30 cellular contexts compared by ENCODE assay signal in the genomic region with DNA sequence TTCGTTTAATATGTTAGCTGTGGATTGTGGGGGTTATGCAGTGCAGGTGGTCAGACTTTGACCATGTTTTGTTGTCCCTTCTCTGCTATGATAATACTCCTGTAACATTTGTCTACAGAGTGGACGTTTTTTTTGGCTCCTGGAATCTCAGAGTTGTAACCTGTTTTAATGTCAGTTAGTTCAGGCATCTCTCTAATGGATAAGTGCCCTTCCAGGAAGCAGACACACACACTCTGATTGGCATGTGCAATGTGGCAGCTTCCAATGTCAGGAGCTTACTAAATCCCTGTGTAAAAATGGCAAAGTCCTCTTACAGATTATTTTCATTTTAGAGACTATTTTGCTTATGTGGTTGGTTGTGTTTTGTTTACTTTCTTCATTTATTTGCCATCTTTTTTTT.
"Had no signal": no experiment of that assay in that cellular context is flagged by ENCODE, and none has a peak within 500 bp of the region (broad histone marks: within the 10 kb centered on the region; RNA-seq: fewer than 3 reads in every experiment).

No MANE protein-coding gene starts in this region.

- H3K79me2 ChIP-seq: parathyroid adenoma had no signal

- H3K9me3 Mint-ChIP-seq: nephron, neural progenitor cell had no signal

- H3K36me3 Mint-ChIP-seq: naive thymus-derived CD8-positive, alpha-beta T cell; neural progenitor cell; stimulated activated naive B cell treated with anti-CD40 and anti-IgM and Interleukin-4, amounts not matched to agents 10 μg/mL and 1 μg/mL and 100 μg/mL, for 72 hours had no signal

- H3K9ac ChIP-seq: neural progenitor cell, parathyroid adenoma had no signal

- H3K4me3 ChIP-seq: neural progenitor cell, ovary, psoas muscle, skin epidermis, smooth muscle cell, spleen, stomach, thoracic aorta, thyroid gland, tibial nerve, upper lobe of left lung, vagina had no signal

- FAIRE-seq: urothelium cell line had no signal

- H3K9me3 ChIP-seq: ovary, psoas muscle, spleen, stomach, thoracic aorta, thyroid gland, tibial nerve, upper lobe of left lung, vagina had no signal

- H3K27ac Mint-ChIP-seq: naive thymus-derived CD8-positive, alpha-beta T cell; nephron; neural progenitor cell; progenitor cell of endocrine pancreas; stimulated activated naive B cell treated with anti-CD40 and anti-IgM and Interleukin-4, amounts not matched to agents 10 μg/mL and 1 μg/mL and 100 μg/mL, for 72 hours; stimulated activated naive CD8-positive, alpha-beta T cell treated with anti-CD3 and anti-CD28 coated beads, Interleukin-15, Interleukin-2, amounts not matched to agents 100 ng/mL and 50 ng/mL, for 24 hours had no signal

- H2AFZ ChIP-seq: neural progenitor cell, parathyroid adenoma had no signal

- H3K36me3 ChIP-seq: neural progenitor cell, ovary, spleen, stomach, thoracic aorta, thyroid gland, tibial nerve, upper lobe of left lung, vagina had no signal

- H3K4me1 Mint-ChIP-seq: naive thymus-derived CD8-positive, alpha-beta T cell; nephron; neural progenitor cell; stimulated activated naive B cell treated with anti-CD40 and anti-IgM and Interleukin-4, amounts not matched to agents 10 μg/mL and 1 μg/mL and 100 μg/mL, for 72 hours had no signal

- H3K4me2 ChIP-seq: neural progenitor cell, smooth muscle cell had no signal

- DNase-seq: naive thymus-derived CD8-positive, alpha-beta T cell; occipital lobe; ovary; posterior cingulate gyrus; psoas muscle; right cardiac atrium; spleen; stimulated activated CD4-positive, alpha-beta T cell treated with anti-CD3 and anti-CD28 coated beads, Interleukin-12 subunit alpha, Interleukin-12 subunit beta, amount 100 ng/mL, for 4 hours; stimulated activated CD4-positive, alpha-beta T cell treated with anti-CD3 and anti-CD28 coated beads, Interleukin-1b, Interleukin-23, amount 100 ng/mL, for 48 hours; stimulated activated CD4-positive, alpha-beta T cell treated with anti-CD3 and anti-CD28 coated beads, Interleukin-4, amount 100 ng/mL, for 1 hour; stimulated activated CD4-positive, alpha-beta T cell treated with anti-CD3 and anti-CD28 coated beads, Interleukin-4, amount 100 ng/mL, for 4 hours; stimulated activated CD8-positive, alpha-beta memory T cell treated with anti-CD3 and anti-CD28 coated beads, Interleukin-4, amount 100 ng/mL, for 48 hours; stimulated activated naive B cell treated with anti-CD40 and anti-IgM and Interleukin-4, amounts not matched to agents 10 μg/mL and 1 μg/mL and 100 μg/mL, for 72 hours; stimulated activated naive CD4-positive, alpha-beta T cell treated with Interleukin-2 at 50 U/mL for 16 hours; stomach; thyroid gland; trophoblast cell had no signal

- H3K4me1 ChIP-seq: neural progenitor cell, parathyroid adenoma, psoas muscle, spleen, stomach, thyroid gland, tibial nerve, upper lobe of left lung, vagina had no signal

- H3K27ac ChIP-seq: neural progenitor cell, ovary, parathyroid adenoma, psoas muscle, skin epidermis, spleen, stomach, thoracic aorta, thyroid gland, tibial nerve, upper lobe of left lung, vagina had no signal

- ATAC-seq: naive thymus-derived CD8-positive, alpha-beta T cell; psoas muscle; right cardiac atrium; sciatic nerve; stimulated activated naive B cell treated with anti-CD40 and anti-IgM and Interleukin-4, amounts not matched to agents 10 μg/mL and 1 μg/mL and 100 μg/mL, for 72 hours had no signal

- H3K27me3 ChIP-seq: neural progenitor cell, ovary, spleen, stomach, thyroid gland, tibial nerve, upper lobe of left lung, vagina had no signal

- H3K27me3 Mint-ChIP-seq: naive thymus-derived CD8-positive, alpha-beta T cell; progenitor cell of endocrine pancreas; stimulated activated naive CD8-positive, alpha-beta T cell treated with anti-CD3 and anti-CD28 coated beads, Interleukin-15, Interleukin-2, amounts not matched to agents 100 ng/mL and 50 ng/mL, for 24 hours had no signal

- H3K4me3 Mint-ChIP-seq: naive thymus-derived CD8-positive, alpha-beta T cell; nephron; neural progenitor cell; stimulated activated naive B cell treated with anti-CD40 and anti-IgM and Interleukin-4, amounts not matched to agents 10 μg/mL and 1 μg/mL and 100 μg/mL, for 72 hours; stimulated activated naive CD8-positive, alpha-beta T cell treated with anti-CD3 and anti-CD28 coated beads, Interleukin-15, Interleukin-2, amounts not matched to agents 100 ng/mL and 50 ng/mL, for 24 hours had no signal
